14 cellular contexts compared by ENCODE assay signal in genomic region chr20:32062776-32063170, GRCh38. TPM values are rescaled to one million over a fixed set of nuclear protein-coding genes. Genes with fewer than 3 reads are reported as not detected.
DNase-seq lines count a peak whose midpoint lies in the region; ATAC-seq, FAIRE-seq and TF ChIP-seq lines count a peak whose summit lies in the region.
"Had no signal": no experiment of that assay in that cellular context is flagged by ENCODE, and none has a peak within 500 bp of the region (broad histone marks: within the 10 kb centered on the region; RNA-seq: fewer than 3 reads in every experiment).

No MANE protein-coding gene starts in this region.

- intact Hi-C loops in CD14-positive monocyte (cut with micrococcal nuclease) = loop anchor here in 1 of 2 donors (5.0 kb wide), 1 partner anchor 50 kb away; no protein-coding TSS in a partner anchor
- intact Hi-C loops in ascending aorta (cut with DNase I) = no loop called here
- intact Hi-C loops in naive thymus-derived CD4-positive, alpha-beta T cell (cut with micrococcal nuclease) = no loop called here

- peak overlapping the region; percentile 97 to 100 (median 99) for H3K27ac Mint-ChIP-seq in CD14-positive monocyte
- no peak overlapping the region for H3K27ac Mint-ChIP-seq in naive thymus-derived CD4-positive, alpha-beta T cell
- H3K27ac Mint-ChIP-seq: CD4-positive, alpha-beta T cell had no signal

- DNase-seq in CD14-positive monocyte (ENCODE audit: low spot score) = peak; percentile 95
- peak; percentile 53 to 79 for DNase-seq in ascending aorta (ENCODE audit: low spot score in 2 of 2)
- no peak for DNase-seq in naive thymus-derived CD4-positive, alpha-beta T cell
- DNase-seq in RCC 7860 (ENCODE audit: low spot score) = no peak
- no peak for DNase-seq in NCI-H774 (lab: John Stamatoyannopoulos, UW)
- DNase-seq in amniotic stem cell (lab: John Stamatoyannopoulos, UW) = no peak
- DNase-seq: CD4-positive, alpha-beta T cell had no signal

- peaks cover 68 to 94% of the 10 kb centered on the region in 2 donors for H3K36me3 Mint-ChIP-seq in CD14-positive monocyte
- no peaks in the 10 kb centered on the region for H3K36me3 Mint-ChIP-seq in naive thymus-derived CD4-positive, alpha-beta T cell

- peaks cover 96% of the 10 kb centered on the region for H3K4me1 Mint-ChIP-seq in CD14-positive monocyte
- H3K4me1 Mint-ChIP-seq in naive thymus-derived CD4-positive, alpha-beta T cell = peaks cover 0 to 14% (median 0%) of the 10 kb centered on the region in 7 donors

- H3K4me1 ChIP-seq in ascending aorta = no peaks in the 10 kb centered on the region
- no peaks in the 10 kb centered on the region for H3K4me1 ChIP-seq in naive thymus-derived CD4-positive, alpha-beta T cell (ENCODE audit: control insufficient read depth in 2 of 2, insufficient read depth in 2 of 2, low read length in 2 of 2)

- no peaks in the 10 kb centered on the region for H3K27me3 Mint-ChIP-seq in CD14-positive monocyte (ENCODE audit: low read depth in 3 of 3)
- H3K27me3 Mint-ChIP-seq in naive thymus-derived CD4-positive, alpha-beta T cell = peaks cover 22 to 55% (median 42%) of the 10 kb centered on the region in 5 donors

- ATAC-seq in HG03280 (IDR thresholded peaks at IDR 0.05; ENCODE audit: unreplicated experiment) (peak; percentile 47), HG02571 (IDR thresholded peaks at IDR 0.05; ENCODE audit: unreplicated experiment) (no peak)
- ATAC-seq in naive thymus-derived CD4-positive, alpha-beta T cell = peak; percentile 87
- ATAC-seq: Panc1 had no signal

- TF ChIP-seq CTCF in CD14-positive monocyte (IDR thresholded peaks at IDR 0.05) (no peak), ascending aorta (IDR thresholded peaks at IDR 0.05) (no peak)

- H3K9me3 ChIP-seq in ascending aorta = no peaks in the 10 kb centered on the region
- no peaks in the 10 kb centered on the region for H3K9me3 ChIP-seq in naive thymus-derived CD4-positive, alpha-beta T cell (ENCODE audit: control insufficient read depth in 2 of 3, low read length in 3 of 3)

- FAIRE-seq in RCC 7860 (lab: Jason Lieb, UNC) = no peak
- FAIRE-seq: bronchial epithelial cell, GM18507 had no signal

- peaks cover 0 to 2% (median 0%) of the 10 kb centered on the region in 7 donors for H3K9me3 Mint-ChIP-seq in CD14-positive monocyte
- peaks cover 0 to 4% (median 0%) of the 10 kb centered on the region in 11 donors for H3K9me3 Mint-ChIP-seq in naive thymus-derived CD4-positive, alpha-beta T cell
- H3K9me3 Mint-ChIP-seq: CD4-positive, alpha-beta T cell had no signal

- no peak overlapping the region for H3K4me3 ChIP-seq in ascending aorta
- H3K4me3 ChIP-seq in naive thymus-derived CD4-positive, alpha-beta T cell (ENCODE audit: low read length) = no peak overlapping the region

- POLR2A ChIA-PET in naive thymus-derived CD4-positive, alpha-beta T cell (lab: Charles Lee) = no interaction called here

- no peaks in the 10 kb centered on the region for H3K27me3 ChIP-seq in ascending aorta
- no peaks in the 10 kb centered on the region for H3K27me3 ChIP-seq in naive thymus-derived CD4-positive, alpha-beta T cell (ENCODE audit: control insufficient read depth in 2 of 2, insufficient read depth in 2 of 2, low read length in 2 of 2)

- H3K36me3 ChIP-seq in ascending aorta = no peaks in the 10 kb centered on the region
- H3K36me3 ChIP-seq in naive thymus-derived CD4-positive, alpha-beta T cell (ENCODE audit: control insufficient read depth in 2 of 3, insufficient read depth in 3 of 3, low read length in 3 of 3) = no peaks in the 10 kb centered on the region

- H3K4me3 Mint-ChIP-seq in CD14-positive monocyte = peak overlapping the region; percentile 76 to 94
- no peak overlapping the region for H3K4me3 Mint-ChIP-seq in naive thymus-derived CD4-positive, alpha-beta T cell
- H3K4me3 Mint-ChIP-seq: CD4-positive, alpha-beta T cell had no signal

- H3K27ac ChIP-seq in ascending aorta = no peak overlapping the region
- no peak overlapping the region for H3K27ac ChIP-seq in naive thymus-derived CD4-positive, alpha-beta T cell (ENCODE audit: low read depth, low read length)

- CTCF ChIA-PET in naive thymus-derived CD4-positive, alpha-beta T cell (lab: Charles Lee) = no interaction called here

RNA-seq across cellular contexts. Expression of gene HCK, which starts 10.7 kb away (rescaled TPM):
- polyA plus RNA-seq in CD14-positive monocyte = 100 to 1,000 TPM; 526 to 688 TPM
- 16.8 TPM for total RNA-seq in ascending aorta
- total RNA-seq in naive thymus-derived CD4-positive, alpha-beta T cell = 100 to 1,000 TPM in 1 of 5 experiments, 10 to 100 TPM in 1, 1 to 10 TPM in 2, under 1 TPM in 1; 0.51 to 129 (median 1.9) TPM
- under 1 TPM; 0.09 to 0.46 TPM for polyA plus RNA-seq in naive thymus-derived CD4-positive, alpha-beta T cell
- total RNA-seq: fibroblast of villous mesenchyme had no signal

RNA-seq across cellular contexts. Expression of gene TM9SF4, which starts 46.7 kb away (rescaled TPM):
- polyA plus RNA-seq in CD14-positive monocyte = 10 to 100 TPM; 49.7 to 78.5 TPM
- total RNA-seq in ascending aorta = 29.2 TPM
- 10 to 100 TPM; 35.2 to 61.0 (median 41.5) TPM for total RNA-seq in naive thymus-derived CD4-positive, alpha-beta T cell
- polyA plus RNA-seq in naive thymus-derived CD4-positive, alpha-beta T cell = 10 to 100 TPM; 31.2 to 48.0 TPM

RNA-seq across cellular contexts. Expression of gene CCM2L, which starts 52.5 kb away (rescaled TPM):
- polyA plus RNA-seq in CD14-positive monocyte = not detected
- total RNA-seq in ascending aorta = 38.6 TPM
- total RNA-seq in naive thymus-derived CD4-positive, alpha-beta T cell = not detected
- polyA plus RNA-seq in naive thymus-derived CD4-positive, alpha-beta T cell = not detected
- total RNA-seq: bronchial epithelial cell; CD4-positive, alpha-beta T cell; fibroblast of villous mesenchyme; M059J had no signal

Comparison
In these comparisons a context has a peak if more than half of its experiments do, and no peak if none do; other contexts are left out.
1. DNase-seq: peak in CD14-positive monocyte (single experiment) and ascending aorta (2 of 2); none in naive thymus-derived CD4-positive, alpha-beta T cell (0 of 9), RCC 7860 (single experiment), NCI-H774 (single experiment) and amniotic stem cell (single experiment).
2. H3K27ac Mint-ChIP-seq: peak in CD14-positive monocyte (7 of 7); none in naive thymus-derived CD4-positive, alpha-beta T cell (0 of 9).
3. H3K4me3 Mint-ChIP-seq: peak in CD14-positive monocyte (2 of 2); none in naive thymus-derived CD4-positive, alpha-beta T cell (0 of 10).
4. RNA of gene CCM2L, which starts 52.5 kb away (total RNA-seq): 38.6 TPM in ascending aorta (single experiment); not detected in naive thymus-derived CD4-positive, alpha-beta T cell; every median in the first group is over 10 times any median in the second.